1 cellular context compared by ENCODE assay signal in the genomic region with DNA sequence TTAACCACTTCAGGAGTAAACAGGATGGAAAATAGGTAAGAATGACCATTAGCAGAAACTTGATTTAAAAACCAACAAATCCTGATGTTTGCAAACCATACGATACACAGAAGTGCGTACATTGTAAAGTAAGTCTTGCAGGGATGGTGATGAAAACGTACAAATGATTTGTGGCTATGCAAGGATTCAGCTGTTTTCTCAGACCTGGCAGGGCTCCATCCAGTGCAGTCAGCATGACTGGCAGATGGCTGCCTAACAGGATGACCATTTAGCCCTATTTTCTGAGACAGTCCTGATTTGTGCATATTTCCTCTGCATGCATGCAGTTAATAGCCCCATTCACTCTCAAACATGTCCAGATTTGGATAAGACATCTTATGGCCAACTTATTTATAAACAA.
TF ChIP-seq lines count a peak whose summit lies in the region.

No MANE protein-coding gene starts in this region.

TF ChIP-seq in GM23338, 12 proteins besides CTCF, POLR2A, EP300 and RAD21 (continued from another document):
- no peak for TF ChIP-seq REST (IDR thresholded peaks at IDR 0.05; ENCODE audit: unreplicated experiment)
- no peak for TF ChIP-seq EZH2 (IDR thresholded peaks at IDR 0.05; ENCODE audit: low read depth, unreplicated experiment)
- TF ChIP-seq POLR2AphosphoS5 (IDR thresholded peaks at IDR 0.05; ENCODE audit: low read depth) = no peak
